Comparison of ENCODE assay signal across 8 cellular contexts in genomic region chr12:105534068-105534467, GRCh38.
"Had no signal": no experiment of that assay in that cellular context is flagged by ENCODE, and none has a peak within 500 bp of the region (broad histone marks: within the 10 kb centered on the region; RNA-seq: fewer than 3 reads in every experiment).

No MANE protein-coding gene starts in this region.

- ATAC-seq: GM12878 had no signal

- H3K4me3 ChIP-seq: GM12878 had no signal

- DNase-seq: GDM1, GF-D8 had no signal

- FAIRE-seq: G401.6, GM12878, GM12891, GM12892, GM18507, GM19239 had no signal
